Comparison of ENCODE assay signal across 29 cellular contexts in the genomic region with DNA sequence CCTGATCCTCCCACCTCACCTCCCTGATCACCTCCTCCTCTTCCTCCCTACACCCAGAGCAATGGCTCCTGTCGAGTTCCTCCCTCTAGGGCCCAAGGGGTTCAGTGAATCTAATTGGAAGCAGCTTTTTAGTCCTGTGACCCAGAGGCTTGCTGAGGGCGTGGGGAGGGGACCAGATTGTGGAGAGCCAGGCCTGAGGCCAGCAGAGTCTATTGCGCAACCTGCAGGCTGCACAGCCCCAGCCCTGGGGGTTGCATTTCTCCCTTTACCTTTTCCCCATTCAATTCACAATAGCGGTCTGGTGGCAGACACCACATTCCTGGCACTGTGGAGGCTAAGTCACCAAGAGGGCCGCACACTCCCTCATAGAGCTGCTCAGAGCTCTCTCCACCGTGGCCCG. TPM values are rescaled to one million over a fixed set of nuclear protein-coding genes. Genes with fewer than 3 reads are reported as not detected.
DNase-seq lines count a peak whose midpoint lies in the region; ATAC-seq, FAIRE-seq and TF ChIP-seq lines count a peak whose summit lies in the region.
"Had no signal": no experiment of that assay in that cellular context is flagged by ENCODE, and none has a peak within 500 bp of the region (broad histone marks: within the 10 kb centered on the region; RNA-seq: fewer than 3 reads in every experiment).

No MANE protein-coding gene starts in this region.

- H2BK5ac ChIP-seq in mesendoderm (ENCODE audit: low read length): no peak overlapping the region

- H3K18ac ChIP-seq in mesendoderm (ENCODE audit: low read length): no peak overlapping the region

- H3K4me3 ChIP-seq in A549: no peak overlapping the region
- H3K4me3 ChIP-seq in NB4 (ENCODE audit: low read depth, low read length): no peak overlapping the region
- no peak overlapping the region for H3K4me3 ChIP-seq in fibroblast of mammary gland (ENCODE audit: control insufficient read depth, low read depth, low read length)
- no peak overlapping the region for H3K4me3 ChIP-seq in mesendoderm (ENCODE audit: low read length)
- no peak overlapping the region for H3K4me3 ChIP-seq in BE2C (ENCODE audit: low read depth, low read length)
- H3K4me3 ChIP-seq: adrenal gland, right lobe of liver had no signal

- no peak overlapping the region for H3K27ac Mint-ChIP-seq in glutamatergic neuron (ENCODE audit: unreplicated experiment)
- H3K27ac Mint-ChIP-seq: activated CD8-positive, alpha-beta T cell treated with anti-CD3 and anti-CD28 coated beads, Interleukin-2, amount 10 ng/mL, durations not matched to agents 7 days and 5 days had no signal

- H3K9me3 Mint-ChIP-seq in glutamatergic neuron (ENCODE audit: unreplicated experiment): peaks cover 2% of the 10 kb centered on the region

- no peak overlapping the region for H2BK15ac ChIP-seq in mesendoderm (replicated peaks; ENCODE audit: low read depth)

- H3K36me3 Mint-ChIP-seq in glutamatergic neuron (ENCODE audit: unreplicated experiment): no peaks in the 10 kb centered on the region

- no peak overlapping the region for H2BK120ac ChIP-seq in mesendoderm (ENCODE audit: low read depth, low read length)

- H3K4me1 ChIP-seq in A549 (no peaks in the 10 kb centered on the region), mesendoderm (ENCODE audit: control insufficient read depth, low read depth, low read length) (peaks cover 3% of the 10 kb centered on the region), BE2C (no peaks in the 10 kb centered on the region)
- H3K4me1 ChIP-seq: adrenal gland, right lobe of liver had no signal

- no peak for TF ChIP-seq EP300 in A549 (IDR thresholded peaks at IDR 0.05)

- H4K8ac ChIP-seq in mesendoderm (ENCODE audit: low read depth, low read length): no peak overlapping the region

- H3K36me3 ChIP-seq in mesendoderm (ENCODE audit: control insufficient read depth, insufficient read depth, low read length): no peaks in the 10 kb centered on the region
- H3K36me3 ChIP-seq in BE2C: no peaks in the 10 kb centered on the region
- H3K36me3 ChIP-seq: adrenal gland, right lobe of liver had no signal

- H3K9me3 ChIP-seq in A549: no peaks in the 10 kb centered on the region
- no peaks in the 10 kb centered on the region for H3K9me3 ChIP-seq in BE2C
- H3K9me3 ChIP-seq: adrenal gland, right lobe of liver had no signal

- no peak for TF ChIP-seq RAD21 in A549 (conservative IDR thresholded peaks at IDR 0.05 in 1 of 2, IDR thresholded peaks at IDR 0.05 in 1 of 2)

- no peaks in the 10 kb centered on the region for H3K79me1 ChIP-seq in mesendoderm (ENCODE audit: low read length)

- TF ChIP-seq CTCF in A549 (IDR thresholded peaks at IDR 0.05) (no peak), NB4 (IDR thresholded peaks at IDR 0.05; ENCODE audit: low read depth, low read length) (no peak), fibroblast of mammary gland (conservative IDR thresholded peaks at IDR 0.05; ENCODE audit: control insufficient read depth, insufficient read depth, low read depth, low read length) (no peak), glutamatergic neuron (IDR thresholded peaks at IDR 0.05; ENCODE audit: partially characterized antibody, unreplicated experiment) (no peak), BE2C (IDR thresholded peaks at IDR 0.05; ENCODE audit: low read depth, low read length) (no peak)

- H3K56ac ChIP-seq in mesendoderm (ENCODE audit: low read length): no peak overlapping the region

- no peak for TF ChIP-seq POLR2A in A549 (IDR thresholded peaks at IDR 0.05; ENCODE audit: low read length)
- TF ChIP-seq POLR2A in NB4 (IDR thresholded peaks at IDR 0.05; ENCODE audit: extremely low read depth, insufficient read length): no peak

- H2AK5ac ChIP-seq in mesendoderm (ENCODE audit: low read length): no peak overlapping the region

- H3K27me3 ChIP-seq in mesendoderm (ENCODE audit: insufficient read depth, low read length, poor library complexity): no peaks in the 10 kb centered on the region
- H3K27me3 ChIP-seq in BE2C: no peaks in the 10 kb centered on the region
- H3K27me3 ChIP-seq: adrenal gland, right lobe of liver had no signal

- no peak overlapping the region for H3K4ac ChIP-seq in mesendoderm (ENCODE audit: low read depth, low read length)

- peaks cover 7% of the 10 kb centered on the region for H3K4me1 Mint-ChIP-seq in glutamatergic neuron (ENCODE audit: low read depth, unreplicated experiment)

- POLR2A ChIA-PET in A549 (lab: Yijun Ruan, JAX): no interaction called here

- DNase-seq in A549 (ENCODE audit: low read depth in 1 of 2, low spot score in 1 of 2) (no peak), NB4 (ENCODE audit: low read depth) (peak; percentile 88), fibroblast of mammary gland (ENCODE audit: low read depth) (peak; percentile 71), mesendoderm (peak; percentile 37), glutamatergic neuron (no peak), BE2C (no peak), kidney tubule cell (ENCODE audit: low spot score) (no peak), cortex of kidney (lab: John Stamatoyannopoulos, UW) (no peak)
- DNase-seq: ACHN; activated CD4-positive, CD25-positive, alpha-beta regulatory T cell treated with anti-CD3 and anti-CD28 coated beads, Interleukin-2, amount 50 U/mL, for 72 hours; activated CD8-positive, alpha-beta T cell treated with anti-CD3 and anti-CD28 coated beads, Interleukin-2, amount 10 ng/mL, durations not matched to agents 7 days and 5 days; activated gamma-delta T cell; C1 segment of cervical spinal cord; EL; hippocampal formation; mammary epithelial cell; NCI-H1694; right lobe of liver; SHP77 treated with DMSO at 0.1 percent for 48 hours; stimulated activated CD4-positive, alpha-beta T cell treated with anti-CD3 and anti-CD28 coated beads, Interleukin-15, amount 100 ng/mL, for 24 hours; stimulated activated CD8-positive, alpha-beta memory T cell treated with anti-CD3 and anti-CD28 coated beads, Interleukin-4, amount 100 ng/mL, for 48 hours; substantia nigra had no signal

- H3K9ac ChIP-seq in mesendoderm (ENCODE audit: low read length): no peak overlapping the region

- H3K23ac ChIP-seq in mesendoderm (ENCODE audit: low read length): no peak overlapping the region

- CTCF ChIA-PET in A549 (lab: Yijun Ruan, JAX): interaction anchor here (1.1 to 8.6 kb wide), 4 partner anchors 11 to 139 kb away, joined by 3 to 55 read pairs (median 6); no protein-coding TSS in a partner anchor

- no peak for ATAC-seq in A549
- ATAC-seq: activated CD8-positive, alpha-beta T cell treated with anti-CD3 and anti-CD28 coated beads, Interleukin-2, amount 10 ng/mL, durations not matched to agents 7 days and 5 days had no signal

- H3K4me2 ChIP-seq in A549 (no peak overlapping the region), mesendoderm (ENCODE audit: low read length) (no peak overlapping the region)

- no peak overlapping the region for H4K5ac ChIP-seq in mesendoderm (ENCODE audit: low read length)

- H3K27ac ChIP-seq in A549: no peak overlapping the region
- H3K27ac ChIP-seq in mesendoderm (ENCODE audit: low read depth, low read length): no peak overlapping the region
- H3K27ac ChIP-seq: adrenal gland, right lobe of liver had no signal

- no peaks in the 10 kb centered on the region for H3K79me2 ChIP-seq in mesendoderm (ENCODE audit: control insufficient read depth, insufficient read depth, low read length)

- no peak overlapping the region for H3K4me3 Mint-ChIP-seq in glutamatergic neuron (ENCODE audit: unreplicated experiment)
- H3K4me3 Mint-ChIP-seq: activated CD8-positive, alpha-beta T cell treated with anti-CD3 and anti-CD28 coated beads, Interleukin-2, amount 10 ng/mL, durations not matched to agents 7 days and 5 days had no signal

- WGBS in A549 (ENCODE audit: missing lambda C conversion rate): 90% methylated on average over 6 of the region's 7 CpGs
- no CpG with 5 or more reads among the region's 7 CpGs for WGBS in mesendoderm (ENCODE audit: extremely low coverage, insufficient coverage, low lambda C conversion rate)

- FAIRE-seq in A549 (lab: Jason Lieb, UNC): no peak
- FAIRE-seq: bronchial epithelial cell, endothelial cell of umbilical vein, islet of Langerhans had no signal

- peaks cover 12% of the 10 kb centered on the region for H3K27me3 Mint-ChIP-seq in glutamatergic neuron (ENCODE audit: unreplicated experiment)

TF ChIP-seq in A549, 52 proteins besides CTCF, POLR2A, EP300 and RAD21:
- TF ChIP-seq CEBPB (IDR thresholded peaks at IDR 0.05): peak; percentile 55 to 82; a peak in 3 of 4 replicates
- no peak for TF ChIP-seq HOXB13 (CRISPR knock-in tag; IDR thresholded peaks at IDR 0.05; ENCODE audit: low read depth)
TF ChIP-seq in A549: peak in this region for 1.

RNA-seq across cellular contexts. Expression of gene GHRHR, which starts 32.5 kb away (rescaled TPM):
- not detected in 2 replicates for polyA plus RNA-seq in A549 (2011; rRNA removed)
- not detected in 2 replicates for polyA plus RNA-seq in A549 (2012; cell fraction: cytosol; rRNA removed)
- not detected in 2 replicates for polyA plus RNA-seq in A549 (2012; cell fraction: nucleus; rRNA removed)
- not detected in 3 replicates for polyA plus RNA-seq in A549 (2017; fragmentation: RNase III; extraction: RNeasy Plus Mini Kit Qiagen cat#74134 plus additional on column Dnase treatment)
- not detected in 2 replicates for polyA minus RNA-seq in A549 (2011; rRNA and poly(A)+ RNA removed)
- polyA plus RNA-seq in mesendoderm (2013, experiment 1 of 2): 1.7 TPM
- polyA plus RNA-seq in mesendoderm (2013, experiment 2 of 2): 2.4 TPM
- not detected for total RNA-seq in glutamatergic neuron (ENCODE audit: unreplicated experiment)
- polyA plus RNA-seq in BE2C (2012; ENCODE audit: insufficient read depth, insufficient read length, low read depth): 0.97 TPM
- total RNA-seq: activated CD8-positive, alpha-beta T cell treated with anti-CD3 and anti-CD28 coated beads, Interleukin-2, amount 10 ng/mL, durations not matched to agents 7 days and 5 days; bronchial epithelial cell; endothelial cell of umbilical vein; H4; mammary epithelial cell; osteocyte; urinary bladder had no signal
- polyA plus RNA-seq: endothelial cell of umbilical vein, mammary epithelial cell, urinary bladder had no signal

RNA-seq across cellular contexts. Expression of gene ADCYAP1R1, which starts 55.8 kb away (rescaled TPM):
- 0.03 TPM in 1 of 2 replicates, not detected in the other for polyA plus RNA-seq in A549 (2011; rRNA removed)
- polyA plus RNA-seq in A549 (2012; cell fraction: cytosol; rRNA removed): 0.03 TPM in 1 of 2 replicates, not detected in the other
- polyA plus RNA-seq in A549 (2012; cell fraction: nucleus; rRNA removed): 0.01 TPM in 1 of 2 replicates, not detected in the other
- polyA plus RNA-seq in A549 (2017; fragmentation: RNase III; extraction: RNeasy Plus Mini Kit Qiagen cat#74134 plus additional on column Dnase treatment): 0.01 TPM in 1 of 3 replicates, not detected in the others
- polyA minus RNA-seq in A549 (2011; rRNA and poly(A)+ RNA removed): not detected in 2 replicates
- 5.1 TPM for polyA plus RNA-seq in mesendoderm (2013, experiment 1 of 2)
- 4.4 TPM for polyA plus RNA-seq in mesendoderm (2013, experiment 2 of 2)
- 0.71 TPM for total RNA-seq in glutamatergic neuron (ENCODE audit: unreplicated experiment)
- polyA plus RNA-seq in BE2C (2012; ENCODE audit: insufficient read depth, insufficient read length, low read depth): 4.7 TPM
- total RNA-seq: activated CD8-positive, alpha-beta T cell treated with anti-CD3 and anti-CD28 coated beads, Interleukin-2, amount 10 ng/mL, durations not matched to agents 7 days and 5 days; bronchial epithelial cell; endothelial cell of umbilical vein; mammary epithelial cell; osteocyte had no signal
- polyA plus RNA-seq: mammary epithelial cell had no signal

Comparison
In these comparisons a context has a peak if more than half of its experiments do, and no peak if none do; other contexts are left out.
1. DNase-seq: peak in NB4 (single experiment), fibroblast of mammary gland (single experiment) and mesendoderm (single experiment); none in A549 (0 of 2), glutamatergic neuron (single experiment), BE2C (single experiment), kidney tubule cell (single experiment) and cortex of kidney (single experiment).